In the genomic region with DNA sequence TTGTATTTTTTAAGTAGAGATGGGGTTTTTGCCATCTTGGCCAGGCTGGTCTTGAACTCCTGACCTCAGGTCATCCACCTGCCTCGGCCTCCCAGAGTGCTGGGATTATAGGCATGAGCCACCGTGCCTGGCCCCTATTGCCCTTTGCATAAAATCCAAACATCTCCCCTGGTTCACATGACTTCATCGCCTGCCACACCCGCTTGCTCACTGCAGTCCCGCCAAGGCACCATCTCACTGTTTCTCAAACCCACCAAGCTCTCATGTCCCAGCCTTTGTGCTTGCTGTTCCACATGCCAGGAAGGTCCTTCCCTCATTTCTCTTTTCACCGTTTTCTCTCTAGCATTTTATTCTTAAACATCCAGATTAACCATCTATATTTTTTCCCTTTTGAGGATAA, we compare ENCODE assay signal across 13 cellular contexts. TPM values are rescaled to one million over a fixed set of nuclear protein-coding genes. Genes with fewer than 3 reads are reported as not detected.
DNase-seq lines count a peak whose midpoint lies in the region; ATAC-seq and TF ChIP-seq lines count a peak whose summit lies in the region.
"Had no signal": no experiment of that assay in that cellular context is flagged by ENCODE, and none has a peak within 500 bp of the region (broad histone marks: within the 10 kb centered on the region; RNA-seq: fewer than 3 reads in every experiment).

No MANE protein-coding gene starts in this region.

- H3K79me2 ChIP-seq in OCI-LY3 (ENCODE audit: low read length), result peaks cover 85% of the 10 kb centered on the region

- H3K27ac Mint-ChIP-seq in brain, result peak overlapping the region in 4 of 5 experiments; percentile 38 to 69 (median 66)
- peak overlapping the region; percentile 95 to 97 for H3K27ac Mint-ChIP-seq in natural killer cell treated with Interleukin-12 subunit alpha and Interleukin-12 subunit beta and Interleukin-15 and Interleukin-18, amount 100 ng/mL, for 72 hours

- no peaks in the 10 kb centered on the region for H3K9me3 ChIP-seq in OCI-LY3 (ENCODE audit: insufficient read depth, low read length)
- H3K9me3 ChIP-seq: body of pancreas had no signal

- peak overlapping the region; percentile 61 for H3K9ac ChIP-seq in OCI-LY3 (ENCODE audit: low read length)

- H4K20me1 ChIP-seq in OCI-LY3 (ENCODE audit: insufficient read depth, low read length), result no peaks in the 10 kb centered on the region

- H3K27ac ChIP-seq in OCI-LY3 (ENCODE audit: low read length), result peak overlapping the region; percentile 100
- H3K27ac ChIP-seq: body of pancreas had no signal

- DNase-seq in NCI-H748 (lab: John Stamatoyannopoulos, UW; ENCODE audit: unreplicated experiment) (peak; percentile 13), NCI-H748 treated with DMSO at 0.1 percent for 48 hours (lab: John Stamatoyannopoulos, UW) (no peak), NCI-H82 treated with DMSO at 0.1 percent for 48 hours (lab: John Stamatoyannopoulos, UW; ENCODE audit: unreplicated experiment) (no peak), activated gamma-delta T cell (lab: John Stamatoyannopoulos, UW) (no peak)
- DNase-seq in natural killer cell treated with Interleukin-12 subunit alpha and Interleukin-12 subunit beta and Interleukin-15 and Interleukin-18, amount 100 ng/mL, for 72 hours (ENCODE audit: low spot score), result no peak
- DNase-seq: body of pancreas, MM.1S, NCI-H524 had no signal

- no peaks in the 10 kb centered on the region for H3K9me3 Mint-ChIP-seq in brain
- no peaks in the 10 kb centered on the region for H3K9me3 Mint-ChIP-seq in natural killer cell treated with Interleukin-12 subunit alpha and Interleukin-12 subunit beta and Interleukin-15 and Interleukin-18, amount 100 ng/mL, for 72 hours
- H3K9me3 Mint-ChIP-seq: nephron had no signal

- H2AFZ ChIP-seq in OCI-LY3 (ENCODE audit: low read depth, low read length), result no peak overlapping the region

- peaks cover 60% of the 10 kb centered on the region for H3K36me3 ChIP-seq in OCI-LY3 (replicated peaks; ENCODE audit: low read depth, low read length)

- H3K4me1 Mint-ChIP-seq in brain, result peaks cover 23% of the 10 kb centered on the region
- peaks cover 57% of the 10 kb centered on the region in 2 donors for H3K4me1 Mint-ChIP-seq in natural killer cell treated with Interleukin-12 subunit alpha and Interleukin-12 subunit beta and Interleukin-15 and Interleukin-18, amount 100 ng/mL, for 72 hours (ENCODE audit: low read depth in 2 of 2)

- peak overlapping the region; percentile 58 for H3K4me2 ChIP-seq in OCI-LY3 (ENCODE audit: low read length)
- H3K4me2 ChIP-seq: smooth muscle cell had no signal

- no peak for TF ChIP-seq CTCF in OCI-LY3 (IDR thresholded peaks at IDR 0.05; ENCODE audit: low read depth, low read length)
- TF ChIP-seq CTCF in brain (conservative IDR thresholded peaks at IDR 0.05), result no peak

- no peaks in the 10 kb centered on the region for H3K27me3 Mint-ChIP-seq in brain
- no peaks in the 10 kb centered on the region for H3K27me3 Mint-ChIP-seq in natural killer cell treated with Interleukin-12 subunit alpha and Interleukin-12 subunit beta and Interleukin-15 and Interleukin-18, amount 100 ng/mL, for 72 hours

- peak overlapping the region in 1 of 5 experiments; percentile 6 for H3K4me3 Mint-ChIP-seq in brain
- peak overlapping the region; percentile 70 for H3K4me3 Mint-ChIP-seq in natural killer cell treated with Interleukin-12 subunit alpha and Interleukin-12 subunit beta and Interleukin-15 and Interleukin-18, amount 100 ng/mL, for 72 hours
- H3K4me3 Mint-ChIP-seq: nephron had no signal

- H3K4me3 ChIP-seq in OCI-LY3 (ENCODE audit: low read length), result peak overlapping the region; percentile 25; the same call in 1 of the 2 replicates
- H3K4me3 ChIP-seq: body of pancreas, smooth muscle cell had no signal

- no peak for ATAC-seq in natural killer cell treated with Interleukin-12 subunit alpha and Interleukin-12 subunit beta and Interleukin-15 and Interleukin-18, amount 100 ng/mL, for 72 hours
- ATAC-seq in GM19023 (IDR thresholded peaks at IDR 0.05; ENCODE audit: unreplicated experiment), result no peak
- ATAC-seq: body of pancreas had no signal

- H3K36me3 Mint-ChIP-seq in brain, result peaks cover 4% of the 10 kb centered on the region
- H3K36me3 Mint-ChIP-seq in natural killer cell treated with Interleukin-12 subunit alpha and Interleukin-12 subunit beta and Interleukin-15 and Interleukin-18, amount 100 ng/mL, for 72 hours, result peaks cover 5% of the 10 kb centered on the region

- peaks cover 87% of the 10 kb centered on the region for H3K4me1 ChIP-seq in OCI-LY3 (ENCODE audit: low read length)

- no peaks in the 10 kb centered on the region for H3K27me3 ChIP-seq in OCI-LY3 (ENCODE audit: low read depth, low read length)
- H3K27me3 ChIP-seq: body of pancreas had no signal

RNA-seq across cellular contexts. Expression of gene RHOF, which starts 9.7 kb away (rescaled TPM):
- 8.9 TPM for polyA plus RNA-seq in brain (ENCODE audit: insufficient read depth, low read depth, low replicate concordance)
- total RNA-seq in natural killer cell treated with Interleukin-12 subunit alpha and Interleukin-12 subunit beta and Interleukin-15 and Interleukin-18, amount 100 ng/mL, for 72 hours, result 10 to 100 TPM; 76.1 to 78.0 TPM

RNA-seq across cellular contexts. Expression of gene SETD1B, which starts 20.0 kb away (rescaled TPM):
- 7.1 TPM for polyA plus RNA-seq in brain (ENCODE audit: insufficient read depth, low read depth, low replicate concordance)
- 10 to 100 TPM; 27.1 to 40.8 TPM for total RNA-seq in natural killer cell treated with Interleukin-12 subunit alpha and Interleukin-12 subunit beta and Interleukin-15 and Interleukin-18, amount 100 ng/mL, for 72 hours
